ENCODE assay signal across 1 cellular context in the genomic region with DNA sequence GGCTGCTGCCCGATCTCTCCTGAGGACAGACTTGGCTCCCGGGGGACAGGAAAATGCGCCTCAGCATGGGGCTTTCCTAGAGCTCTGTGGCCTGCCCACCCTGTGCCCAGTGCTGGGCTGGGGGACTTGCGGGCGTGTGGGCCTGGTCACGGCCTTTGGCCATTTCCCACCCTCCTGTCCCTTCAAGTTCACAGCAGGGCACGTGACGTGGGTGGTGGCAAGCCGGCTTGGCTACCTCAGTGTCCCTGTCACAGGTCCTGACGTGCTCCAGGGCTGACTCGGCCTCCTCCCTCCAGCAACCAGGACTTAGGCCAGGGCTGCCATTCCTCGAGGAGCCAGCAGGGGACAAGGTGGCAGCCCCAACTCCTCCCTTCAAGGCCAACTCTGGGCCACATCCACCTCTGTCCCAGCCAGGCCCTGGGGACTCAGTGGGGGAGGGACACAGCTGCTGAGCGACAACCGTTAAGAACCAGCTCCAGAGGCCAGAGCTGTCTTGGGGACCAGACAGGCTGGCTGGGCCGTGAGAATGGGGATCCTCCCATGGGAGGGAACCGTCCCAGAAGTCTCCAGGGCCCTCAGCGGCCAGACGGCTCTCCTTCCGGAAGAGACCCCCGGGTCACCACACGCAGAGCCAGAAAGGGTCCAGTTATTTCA.
A peak's percentile ranks its signal among the peaks of the same experiment; 100 is the strongest.
TF ChIP-seq lines count a peak whose summit lies in the region.

No MANE protein-coding gene starts in this region.

TF ChIP-seq in K562, 482 proteins besides CTCF, POLR2A, EP300 and RAD21 (continued from another document and continues in another):
- TF ChIP-seq STAT5A (IDR thresholded peaks at IDR 0.05; ENCODE audit: borderline replicate concordance, low read length) (no peak), POLR2G (IDR thresholded peaks at IDR 0.05; ENCODE audit: low read depth, low read length) (peak; percentile 80), CAMTA2 (CRISPR knock-in tag; conservative IDR thresholded peaks at IDR 0.05) (no peak), PTTG1 (tag; IDR thresholded peaks at IDR 0.05; ENCODE audit: low read depth) (no peak), ZNF384 (IDR thresholded peaks at IDR 0.05; ENCODE audit: low read depth, low read length) (peak; percentile 52), KDM1A (IDR thresholded peaks at IDR 0.05) (0 out of 4 replicates have a peak, but pooled peaks of 1 of the 2 experiments have one; percentile 23), MYC (IDR thresholded peaks at IDR 0.05; ENCODE audit: low read depth, low read length) (peak; percentile 83), MYC (CRISPR knock-in tag; IDR thresholded peaks at IDR 0.05; ENCODE audit: borderline replicate concordance, low read depth) (peak; percentile 50; the same call in 1 of the 2 replicates), PHF21A (IDR thresholded peaks at IDR 0.05; ENCODE audit: borderline replicate concordance, low read depth) (peak; percentile 45; the same call in 1 of the 2 replicates), SP2 (IDR thresholded peaks at IDR 0.05; ENCODE audit: extremely low read depth, low read depth, low read length, poor library complexity, severe bottlenecking) (no peak), TCF7 (IDR thresholded peaks at IDR 0.05; ENCODE audit: borderline replicate concordance) (peak; percentile 50), MCM7 (IDR thresholded peaks at IDR 0.05) (no peak), GTF2E2 (tag; IDR thresholded peaks at IDR 0.05) (no peak), ERF (CRISPR knock-in tag; IDR thresholded peaks at IDR 0.05) (peak; percentile 49; the same call in 1 of the 2 replicates), KHSRP (IDR thresholded peaks at IDR 0.05) (no peak), SRSF9 (IDR thresholded peaks at IDR 0.05; ENCODE audit: borderline replicate concordance, low read depth, low read length) (no peak), ZNF134 (CRISPR knock-in tag; conservative IDR thresholded peaks at IDR 0.05) (no peak), SRSF7 (optimal IDR thresholded peaks at IDR 0.05; ENCODE audit: low read depth, low read length) (no peak), NCOR1 (IDR thresholded peaks at IDR 0.05) (peak; percentile 73), ZNF217 (CRISPR knock-in tag; IDR thresholded peaks at IDR 0.05) (no peak)
- TF ChIP-seq, protein P1, sequence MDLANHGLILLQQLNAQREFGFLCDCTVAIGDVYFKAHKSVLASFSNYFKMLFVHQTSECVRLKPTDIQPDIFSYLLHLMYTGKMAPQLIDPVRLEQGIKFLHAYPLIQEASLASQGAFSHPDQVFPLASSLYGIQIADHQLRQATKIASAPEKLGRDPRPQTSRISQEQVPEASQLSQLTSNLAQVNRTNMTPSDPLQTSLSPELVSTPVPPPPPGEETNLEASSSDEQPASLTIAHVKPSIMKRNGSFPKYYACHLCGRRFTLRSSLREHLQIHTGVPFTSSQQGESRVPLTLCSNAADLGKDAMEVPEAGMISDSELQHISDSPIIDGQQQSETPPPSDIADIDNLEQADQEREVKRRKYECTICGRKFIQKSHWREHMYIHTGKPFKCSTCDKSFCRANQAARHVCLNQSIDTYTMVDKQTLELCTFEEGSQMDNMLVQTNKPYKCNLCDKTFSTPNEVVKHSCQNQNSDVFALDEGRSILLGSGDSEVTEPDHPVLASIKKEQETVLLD (IDR thresholded peaks at IDR 0.05) = peak; percentile 77; the same call in 1 of the 2 replicates
- TF ChIP-seq, protein P2, sequence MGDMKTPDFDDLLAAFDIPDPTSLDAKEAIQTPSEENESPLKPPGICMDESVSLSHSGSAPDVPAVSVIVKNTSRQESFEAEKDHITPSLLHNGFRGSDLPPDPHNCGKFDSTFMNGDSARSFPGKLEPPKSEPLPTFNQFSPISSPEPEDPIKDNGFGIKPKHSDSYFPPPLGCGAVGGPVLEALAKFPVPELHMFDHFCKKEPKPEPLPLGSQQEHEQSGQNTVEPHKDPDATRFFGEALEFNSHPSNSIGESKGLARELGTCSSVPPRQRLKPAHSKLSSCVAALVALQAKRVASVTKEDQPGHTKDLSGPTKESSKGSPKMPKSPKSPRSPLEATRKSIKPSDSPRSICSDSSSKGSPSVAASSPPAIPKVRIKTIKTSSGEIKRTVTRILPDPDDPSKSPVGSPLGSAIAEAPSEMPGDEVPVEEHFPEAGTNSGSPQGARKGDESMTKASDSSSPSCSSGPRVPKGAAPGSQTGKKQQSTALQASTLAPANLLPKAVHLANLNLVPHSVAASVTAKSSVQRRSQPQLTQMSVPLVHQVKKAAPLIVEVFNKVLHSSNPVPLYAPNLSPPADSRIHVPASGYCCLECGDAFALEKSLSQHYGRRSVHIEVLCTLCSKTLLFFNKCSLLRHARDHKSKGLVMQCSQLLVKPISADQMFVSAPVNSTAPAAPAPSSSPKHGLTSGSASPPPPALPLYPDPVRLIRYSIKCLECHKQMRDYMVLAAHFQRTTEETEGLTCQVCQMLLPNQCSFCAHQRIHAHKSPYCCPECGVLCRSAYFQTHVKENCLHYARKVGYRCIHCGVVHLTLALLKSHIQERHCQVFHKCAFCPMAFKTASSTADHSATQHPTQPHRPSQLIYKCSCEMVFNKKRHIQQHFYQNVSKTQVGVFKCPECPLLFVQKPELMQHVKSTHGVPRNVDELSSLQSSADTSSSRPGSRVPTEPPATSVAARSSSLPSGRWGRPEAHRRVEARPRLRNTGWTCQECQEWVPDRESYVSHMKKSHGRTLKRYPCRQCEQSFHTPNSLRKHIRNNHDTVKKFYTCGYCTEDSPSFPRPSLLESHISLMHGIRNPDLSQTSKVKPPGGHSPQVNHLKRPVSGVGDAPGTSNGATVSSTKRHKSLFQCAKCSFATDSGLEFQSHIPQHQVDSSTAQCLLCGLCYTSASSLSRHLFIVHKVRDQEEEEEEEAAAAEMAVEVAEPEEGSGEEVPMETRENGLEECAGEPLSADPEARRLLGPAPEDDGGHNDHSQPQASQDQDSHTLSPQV (IDR thresholded peaks at IDR 0.05) = peak; percentile 95
- TF ChIP-seq, protein P3, sequence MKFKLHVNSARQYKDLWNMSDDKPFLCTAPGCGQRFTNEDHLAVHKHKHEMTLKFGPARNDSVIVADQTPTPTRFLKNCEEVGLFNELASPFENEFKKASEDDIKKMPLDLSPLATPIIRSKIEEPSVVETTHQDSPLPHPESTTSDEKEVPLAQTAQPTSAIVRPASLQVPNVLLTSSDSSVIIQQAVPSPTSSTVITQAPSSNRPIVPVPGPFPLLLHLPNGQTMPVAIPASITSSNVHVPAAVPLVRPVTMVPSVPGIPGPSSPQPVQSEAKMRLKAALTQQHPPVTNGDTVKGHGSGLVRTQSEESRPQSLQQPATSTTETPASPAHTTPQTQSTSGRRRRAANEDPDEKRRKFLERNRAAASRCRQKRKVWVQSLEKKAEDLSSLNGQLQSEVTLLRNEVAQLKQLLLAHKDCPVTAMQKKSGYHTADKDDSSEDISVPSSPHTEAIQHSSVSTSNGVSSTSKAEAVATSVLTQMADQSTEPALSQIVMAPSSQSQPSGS (CRISPR knock-in tag; IDR thresholded peaks at IDR 0.05) = no peak
- TF ChIP-seq, protein P4, sequence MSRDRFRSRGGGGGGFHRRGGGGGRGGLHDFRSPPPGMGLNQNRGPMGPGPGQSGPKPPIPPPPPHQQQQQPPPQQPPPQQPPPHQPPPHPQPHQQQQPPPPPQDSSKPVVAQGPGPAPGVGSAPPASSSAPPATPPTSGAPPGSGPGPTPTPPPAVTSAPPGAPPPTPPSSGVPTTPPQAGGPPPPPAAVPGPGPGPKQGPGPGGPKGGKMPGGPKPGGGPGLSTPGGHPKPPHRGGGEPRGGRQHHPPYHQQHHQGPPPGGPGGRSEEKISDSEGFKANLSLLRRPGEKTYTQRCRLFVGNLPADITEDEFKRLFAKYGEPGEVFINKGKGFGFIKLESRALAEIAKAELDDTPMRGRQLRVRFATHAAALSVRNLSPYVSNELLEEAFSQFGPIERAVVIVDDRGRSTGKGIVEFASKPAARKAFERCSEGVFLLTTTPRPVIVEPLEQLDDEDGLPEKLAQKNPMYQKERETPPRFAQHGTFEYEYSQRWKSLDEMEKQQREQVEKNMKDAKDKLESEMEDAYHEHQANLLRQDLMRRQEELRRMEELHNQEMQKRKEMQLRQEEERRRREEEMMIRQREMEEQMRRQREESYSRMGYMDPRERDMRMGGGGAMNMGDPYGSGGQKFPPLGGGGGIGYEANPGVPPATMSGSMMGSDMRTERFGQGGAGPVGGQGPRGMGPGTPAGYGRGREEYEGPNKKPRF (IDR thresholded peaks at IDR 0.05; ENCODE audit: low read depth, low read length) = no peak
- TF ChIP-seq, protein P5, sequence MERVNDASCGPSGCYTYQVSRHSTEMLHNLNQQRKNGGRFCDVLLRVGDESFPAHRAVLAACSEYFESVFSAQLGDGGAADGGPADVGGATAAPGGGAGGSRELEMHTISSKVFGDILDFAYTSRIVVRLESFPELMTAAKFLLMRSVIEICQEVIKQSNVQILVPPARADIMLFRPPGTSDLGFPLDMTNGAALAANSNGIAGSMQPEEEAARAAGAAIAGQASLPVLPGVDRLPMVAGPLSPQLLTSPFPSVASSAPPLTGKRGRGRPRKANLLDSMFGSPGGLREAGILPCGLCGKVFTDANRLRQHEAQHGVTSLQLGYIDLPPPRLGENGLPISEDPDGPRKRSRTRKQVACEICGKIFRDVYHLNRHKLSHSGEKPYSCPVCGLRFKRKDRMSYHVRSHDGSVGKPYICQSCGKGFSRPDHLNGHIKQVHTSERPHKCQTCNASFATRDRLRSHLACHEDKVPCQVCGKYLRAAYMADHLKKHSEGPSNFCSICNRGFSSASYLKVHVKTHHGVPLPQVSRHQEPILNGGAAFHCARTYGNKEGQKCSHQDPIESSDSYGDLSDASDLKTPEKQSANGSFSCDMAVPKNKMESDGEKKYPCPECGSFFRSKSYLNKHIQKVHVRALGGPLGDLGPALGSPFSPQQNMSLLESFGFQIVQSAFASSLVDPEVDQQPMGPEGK (CRISPR knock-in tag; IDR thresholded peaks at IDR 0.05; ENCODE audit: borderline replicate concordance) = no peak
- TF ChIP-seq, protein P6, sequence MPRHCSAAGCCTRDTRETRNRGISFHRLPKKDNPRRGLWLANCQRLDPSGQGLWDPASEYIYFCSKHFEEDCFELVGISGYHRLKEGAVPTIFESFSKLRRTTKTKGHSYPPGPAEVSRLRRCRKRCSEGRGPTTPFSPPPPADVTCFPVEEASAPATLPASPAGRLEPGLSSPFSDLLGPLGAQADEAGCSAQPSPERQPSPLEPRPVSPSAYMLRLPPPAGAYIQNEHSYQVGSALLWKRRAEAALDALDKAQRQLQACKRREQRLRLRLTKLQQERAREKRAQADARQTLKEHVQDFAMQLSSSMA (CRISPR knock-in tag; IDR thresholded peaks at IDR 0.05) = no peak
- TF ChIP-seq, protein P7, sequence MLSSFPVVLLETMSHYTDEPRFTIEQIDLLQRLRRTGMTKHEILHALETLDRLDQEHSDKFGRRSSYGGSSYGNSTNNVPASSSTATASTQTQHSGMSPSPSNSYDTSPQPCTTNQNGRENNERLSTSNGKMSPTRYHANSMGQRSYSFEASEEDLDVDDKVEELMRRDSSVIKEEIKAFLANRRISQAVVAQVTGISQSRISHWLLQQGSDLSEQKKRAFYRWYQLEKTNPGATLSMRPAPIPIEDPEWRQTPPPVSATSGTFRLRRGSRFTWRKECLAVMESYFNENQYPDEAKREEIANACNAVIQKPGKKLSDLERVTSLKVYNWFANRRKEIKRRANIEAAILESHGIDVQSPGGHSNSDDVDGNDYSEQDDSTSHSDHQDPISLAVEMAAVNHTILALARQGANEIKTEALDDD (IDR thresholded peaks at IDR 0.05) = no peak
- TF ChIP-seq, protein P8, sequence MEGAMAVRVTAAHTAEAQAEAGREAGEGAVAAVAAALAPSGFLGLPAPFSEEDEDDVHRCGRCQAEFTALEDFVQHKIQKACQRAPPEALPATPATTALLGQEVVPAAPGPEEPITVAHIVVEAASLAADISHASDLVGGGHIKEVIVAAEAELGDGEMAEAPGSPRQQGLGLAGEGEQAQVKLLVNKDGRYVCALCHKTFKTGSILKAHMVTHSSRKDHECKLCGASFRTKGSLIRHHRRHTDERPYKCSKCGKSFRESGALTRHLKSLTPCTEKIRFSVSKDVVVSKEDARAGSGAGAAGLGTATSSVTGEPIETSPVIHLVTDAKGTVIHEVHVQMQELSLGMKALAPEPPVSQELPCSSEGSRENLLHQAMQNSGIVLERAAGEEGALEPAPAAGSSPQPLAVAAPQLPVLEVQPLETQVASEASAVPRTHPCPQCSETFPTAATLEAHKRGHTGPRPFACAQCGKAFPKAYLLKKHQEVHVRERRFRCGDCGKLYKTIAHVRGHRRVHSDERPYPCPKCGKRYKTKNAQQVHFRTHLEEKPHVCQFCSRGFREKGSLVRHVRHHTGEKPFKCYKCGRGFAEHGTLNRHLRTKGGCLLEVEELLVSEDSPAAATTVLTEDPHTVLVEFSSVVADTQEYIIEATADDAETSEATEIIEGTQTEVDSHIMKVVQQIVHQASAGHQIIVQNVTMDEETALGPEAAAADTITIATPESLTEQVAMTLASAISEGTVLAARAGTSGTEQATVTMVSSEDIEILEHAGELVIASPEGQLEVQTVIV (CRISPR knock-in tag; IDR thresholded peaks at IDR 0.05; ENCODE audit: borderline replicate concordance) = no peak
- TF ChIP-seq, protein P9, sequence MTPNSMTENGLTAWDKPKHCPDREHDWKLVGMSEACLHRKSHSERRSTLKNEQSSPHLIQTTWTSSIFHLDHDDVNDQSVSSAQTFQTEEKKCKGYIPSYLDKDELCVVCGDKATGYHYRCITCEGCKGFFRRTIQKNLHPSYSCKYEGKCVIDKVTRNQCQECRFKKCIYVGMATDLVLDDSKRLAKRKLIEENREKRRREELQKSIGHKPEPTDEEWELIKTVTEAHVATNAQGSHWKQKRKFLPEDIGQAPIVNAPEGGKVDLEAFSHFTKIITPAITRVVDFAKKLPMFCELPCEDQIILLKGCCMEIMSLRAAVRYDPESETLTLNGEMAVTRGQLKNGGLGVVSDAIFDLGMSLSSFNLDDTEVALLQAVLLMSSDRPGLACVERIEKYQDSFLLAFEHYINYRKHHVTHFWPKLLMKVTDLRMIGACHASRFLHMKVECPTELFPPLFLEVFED (CRISPR knock-in tag; conservative IDR thresholded peaks at IDR 0.05) = peak; percentile 31; the same call in 1 of the 2 replicates
- TF ChIP-seq, protein P10, sequence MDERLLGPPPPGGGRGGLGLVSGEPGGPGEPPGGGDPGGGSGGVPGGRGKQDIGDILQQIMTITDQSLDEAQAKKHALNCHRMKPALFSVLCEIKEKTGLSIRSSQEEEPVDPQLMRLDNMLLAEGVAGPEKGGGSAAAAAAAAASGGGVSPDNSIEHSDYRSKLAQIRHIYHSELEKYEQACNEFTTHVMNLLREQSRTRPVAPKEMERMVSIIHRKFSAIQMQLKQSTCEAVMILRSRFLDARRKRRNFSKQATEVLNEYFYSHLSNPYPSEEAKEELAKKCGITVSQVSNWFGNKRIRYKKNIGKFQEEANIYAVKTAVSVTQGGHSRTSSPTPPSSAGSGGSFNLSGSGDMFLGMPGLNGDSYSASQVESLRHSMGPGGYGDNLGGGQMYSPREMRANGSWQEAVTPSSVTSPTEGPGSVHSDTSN (CRISPR knock-in tag; IDR thresholded peaks at IDR 0.05; ENCODE audit: low read depth) = no peak
- TF ChIP-seq, protein P10 (tag; conservative IDR thresholded peaks at IDR 0.05; ENCODE audit: low read depth) = peak; percentile 70; the same call in 1 of the 2 replicates
